In the genomic region with DNA sequence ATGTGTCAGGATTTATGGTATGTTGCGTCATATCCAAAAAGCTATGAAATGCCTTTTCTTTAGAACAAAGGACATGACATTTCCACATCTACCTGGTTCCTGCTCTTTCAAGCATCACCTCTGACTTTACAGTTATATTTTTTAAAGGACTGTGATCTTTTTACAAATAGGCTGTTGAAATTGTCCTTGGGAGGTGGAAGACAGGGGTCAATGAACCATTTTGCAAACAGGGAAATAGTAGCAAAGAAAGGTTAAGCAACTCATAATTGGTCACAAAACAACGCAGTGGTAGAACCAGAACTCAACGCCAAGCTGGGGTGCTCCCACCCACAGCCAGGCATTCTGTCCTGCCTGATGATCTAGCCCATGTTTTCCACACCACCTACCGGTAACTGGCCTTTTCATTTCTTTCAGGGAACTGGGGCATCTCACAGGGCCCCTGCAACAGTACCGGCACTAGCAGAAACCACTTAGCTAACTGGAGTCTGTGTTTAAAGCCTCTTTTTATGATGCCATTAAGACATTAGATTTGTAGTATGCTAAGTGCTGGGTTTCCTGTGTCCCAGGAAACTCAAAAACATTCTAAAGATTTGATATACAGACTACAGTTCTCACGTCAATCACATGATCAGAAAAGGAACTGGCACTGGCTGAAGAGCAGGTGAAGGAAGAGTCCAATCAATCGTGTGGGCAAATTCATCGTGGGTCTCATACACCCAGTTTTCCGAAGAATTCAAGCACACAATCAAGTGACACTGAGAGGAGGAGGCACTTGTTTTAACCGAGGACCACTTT, we compare ENCODE assay signal across 8 cellular contexts. TPM values are rescaled to one million over a fixed set of nuclear protein-coding genes. Genes with fewer than 3 reads are reported as not detected.
A peak's percentile ranks its signal among the peaks of the same experiment; 100 is the strongest.
DNase-seq lines count a peak whose midpoint lies in the region; ATAC-seq and TF ChIP-seq lines count a peak whose summit lies in the region.

No MANE protein-coding gene starts in this region.

- TSS peak; percentile 82 for BruUV-seq in mammary epithelial cell (replicated peaks; lab: Mats Ljungman, UMichigan)

- H3K36me3 Mint-ChIP-seq in memory B cell = peaks cover 32% of the 10 kb centered on the region

- intact Hi-C loops in mammary epithelial cell (cut with micrococcal nuclease) = loop anchor here (1.0 to 5.0 kb wide), 8 partner anchors 13 to 619 kb away; partner anchors contain the start of gene ZNF217
- intact Hi-C loops in uterus (cut with DNase I; ENCODE audit: low total_unique reads) = loop anchor here (5.0 to 10.0 kb wide), 3 partner anchors 343 to 618 kb away; no protein-coding TSS in a partner anchor

- TF ChIP-seq POLR2A in uterus (IDR thresholded peaks at IDR 0.05) = no peak

- no peaks in the 10 kb centered on the region for H4K20me1 ChIP-seq in mammary epithelial cell (ENCODE audit: insufficient read depth, low read length)

- DNase-seq in NOMO-1 treated with dmso at 0.1 percent for 144 hours (lab: John Stamatoyannopoulos, UW; ENCODE audit: unreplicated experiment) = peak; percentile 44
- DNase-seq in mammary epithelial cell = peak; percentile 80
- DNase-seq in memory B cell (ENCODE audit: low spot score in 2 of 2) = no peak
- peak; percentile 33 to 34 for DNase-seq in uterus
- no peak for DNase-seq in hepatic stellate cell (ENCODE audit: low spot score)
- no peak for DNase-seq in retina

- H3K4me3 Mint-ChIP-seq in memory B cell = peak overlapping the region; percentile 87

- H3K27ac ChIP-seq in mammary epithelial cell (ENCODE audit: insufficient read depth, low read depth, low read length) (peak overlapping the region; percentile 76), uterus (peak overlapping the region; percentile 77 to 83)

- peak overlapping the region; percentile 29 for H3K9ac ChIP-seq in mammary epithelial cell (ENCODE audit: insufficient read depth, low read length)

- in situ Hi-C loops in mammary epithelial cell (cut with MboI; ENCODE audit: low sequenced_read_pairs in 2 of 2) = loop anchor here (5.0 to 25.0 kb wide), 4 partner anchors 348 to 608 kb away; no protein-coding TSS in a partner anchor

- CTCF ChIA-PET in mammary epithelial cell (lab: Charles Lee; ENCODE audit: low non-redundant PET) = interaction anchor here (1.0 kb wide), 1 partner anchor 336 kb away, joined by 6 read pairs; no protein-coding TSS in a partner anchor

- H3K27me3 ChIP-seq in mammary epithelial cell (ENCODE audit: insufficient read depth, low read length) = no peaks in the 10 kb centered on the region
- H3K27me3 ChIP-seq in uterus = no peaks in the 10 kb centered on the region

- no peak for TF ChIP-seq CTCF in mammary epithelial cell (conservative IDR thresholded peaks at IDR 0.05 in 1 of 2, IDR thresholded peaks at IDR 0.05 in 1 of 2; ENCODE audit: extremely low read depth in 1 of 2, insufficient read depth in 1 of 2, low read depth in 1 of 2, low read length in 2 of 2)
- TF ChIP-seq CTCF in uterus (IDR thresholded peaks at IDR 0.05) = peak in 1 of 4 experiments; percentile 10

- H3K36me3 ChIP-seq in mammary epithelial cell (ENCODE audit: insufficient read depth, low read length) = peaks cover 54% of the 10 kb centered on the region
- H3K36me3 ChIP-seq in uterus = no peaks in the 10 kb centered on the region

- peak; percentile 34 for ATAC-seq in memory B cell (ENCODE audit: low read depth)
- ATAC-seq in HG02588 (IDR thresholded peaks at IDR 0.05; ENCODE audit: unreplicated experiment) = no peak

- peak overlapping the region; percentile 55 for H3K4me2 ChIP-seq in mammary epithelial cell (ENCODE audit: insufficient read depth, low read depth, low read length)

- 79% methylated on average over 10 of the region's 10 CpGs for WGBS in mammary epithelial cell (ENCODE audit: low coverage, missing lambda C conversion rate)

- H3K9me3 ChIP-seq in mammary epithelial cell (replicated peaks; ENCODE audit: insufficient read depth, low read length) (no peaks in the 10 kb centered on the region), uterus (no peaks in the 10 kb centered on the region)

- H3K27me3 Mint-ChIP-seq in memory B cell = no peaks in the 10 kb centered on the region

- peak overlapping the region; percentile 95 for H3K27ac Mint-ChIP-seq in memory B cell

- peak overlapping the region; percentile 61 for H3K4me3 ChIP-seq in GM08714 (ENCODE audit: low read length)
- peak overlapping the region in 1 of 3 experiments; percentile 16 for H3K4me3 ChIP-seq in mammary epithelial cell (replicated peaks in 1 of 3; ENCODE audit: insufficient read depth in 1 of 3, low read depth in 2 of 3, low read length in 3 of 3)
- peak overlapping the region in 1 of 2 donors; percentile 4 for H3K4me3 ChIP-seq in uterus

- H3K9me3 Mint-ChIP-seq in memory B cell = no peaks in the 10 kb centered on the region

- dilution Hi-C loops in mammary epithelial cell (cut with HindIII; ENCODE audit: low sequenced_read_pairs) = loop anchor here (10.0 to 25.0 kb wide), 2 partner anchors 183 to 325 kb away; no protein-coding TSS in a partner anchor

- peaks cover 38% of the 10 kb centered on the region for H3K4me1 Mint-ChIP-seq in memory B cell

- H3K4me1 ChIP-seq in mammary epithelial cell (ENCODE audit: insufficient read depth, low read length) = peaks cover 41% of the 10 kb centered on the region
- H3K4me1 ChIP-seq in uterus = peaks cover 12 to 14% of the 10 kb centered on the region in 2 donors

- H2AFZ ChIP-seq in mammary epithelial cell (ENCODE audit: low read depth, low read length) = no peak overlapping the region

- H3K79me2 ChIP-seq in mammary epithelial cell (ENCODE audit: insufficient read depth, low read length) = peaks cover 95% of the 10 kb centered on the region

RNA-seq across cellular contexts. Expression of gene ZNF217, which starts 13.9 kb away (rescaled TPM):
- 10 to 100 TPM; 30.8 to 39.8 TPM for total RNA-seq in mammary epithelial cell
- 8.7 TPM for polyA plus RNA-seq in mammary epithelial cell
- polyA minus RNA-seq in mammary epithelial cell = 63.7 TPM
- total RNA-seq in uterus = 10 to 100 TPM in 3 of 4 donors, 1 to 10 TPM in 1; 7.4 to 37.8 (median 18.4) TPM

Comparison
In these comparisons a context has a peak if more than half of its experiments do, and no peak if none do; other contexts are left out.
1. DNase-seq: peak in NOMO-1 treated with dmso at 0.1 percent for 144 hours (single experiment), mammary epithelial cell (single experiment) and uterus (2 of 2); none in memory B cell (0 of 2), hepatic stellate cell (single experiment) and retina (single experiment).